In the genomic region with DNA sequence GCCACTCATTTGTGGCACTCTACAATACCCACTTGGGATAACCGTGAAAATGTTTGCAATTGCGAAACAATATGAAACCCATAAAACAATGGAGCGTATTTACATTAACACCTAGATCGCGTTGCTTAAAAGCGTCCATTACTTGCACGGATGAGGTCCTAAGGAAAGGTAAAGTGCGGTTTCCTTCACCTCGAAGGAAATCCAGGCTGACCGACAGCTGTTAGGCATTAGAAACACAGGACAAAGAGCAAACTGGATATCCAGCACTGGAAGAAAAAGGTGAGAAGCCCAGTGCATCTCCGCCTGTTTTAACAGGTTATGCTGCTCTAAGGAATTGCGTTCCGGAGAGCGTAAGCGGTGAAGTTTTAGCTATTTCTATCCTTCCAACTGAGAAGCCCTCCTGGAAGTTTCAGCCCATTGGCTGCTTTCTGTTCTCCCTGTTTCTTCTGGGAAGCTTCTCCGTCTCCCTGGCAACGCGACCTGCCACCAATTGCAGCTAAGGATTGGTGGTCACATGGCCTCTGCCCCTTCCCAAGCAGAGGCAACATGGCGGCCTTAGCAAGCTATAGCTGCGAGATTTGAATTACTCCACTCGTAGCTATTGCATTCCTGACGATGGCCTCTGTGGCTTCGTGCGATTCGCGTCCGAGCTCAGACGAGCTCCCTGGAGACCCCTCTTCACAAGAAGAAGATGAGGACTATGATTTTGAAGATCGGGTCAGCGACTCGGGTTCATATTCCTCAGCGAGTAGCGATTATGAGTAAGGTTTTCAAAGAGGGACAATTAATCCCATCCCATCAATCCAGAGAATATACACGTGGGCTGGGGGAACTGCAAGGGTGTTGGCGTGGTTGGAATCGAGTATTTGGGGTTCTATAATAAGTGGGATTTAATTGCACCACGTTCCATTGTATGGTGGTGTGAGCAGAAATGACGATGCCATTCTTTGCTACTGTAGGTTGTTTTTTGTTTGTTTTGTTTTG, we compare ENCODE assay signal across 1 cellular context.
TF ChIP-seq lines count a peak whose summit lies in the region.

A gene (plus strand): TSS at position 538 of the 984 bp plus-strand sequence. CDS start 78 bp downstream, at position 616.

TF ChIP-seq in H1, 55 proteins besides CTCF, POLR2A, EP300 and RAD21 (continued from another document):
- no peak for TF ChIP-seq JUND (IDR thresholded peaks at IDR 0.05; ENCODE audit: low read length)
- TF ChIP-seq YY1 (IDR thresholded peaks at IDR 0.05; ENCODE audit: low read depth, low read length), result peak; percentile 98
- no peak for TF ChIP-seq CREB1 (IDR thresholded peaks at IDR 0.05)
- TF ChIP-seq SRF (IDR thresholded peaks at IDR 0.05; ENCODE audit: low read depth, low read length), result no peak
- 0 out of 2 replicates have a peak, but pooled peaks have one; percentile 10 for TF ChIP-seq CEBPB (IDR thresholded peaks at IDR 0.05; ENCODE audit: low read depth, low read length)
- no peak for TF ChIP-seq HDAC6 (IDR thresholded peaks at IDR 0.05; ENCODE audit: low read depth, low read length)
- TF ChIP-seq, protein P1, sequence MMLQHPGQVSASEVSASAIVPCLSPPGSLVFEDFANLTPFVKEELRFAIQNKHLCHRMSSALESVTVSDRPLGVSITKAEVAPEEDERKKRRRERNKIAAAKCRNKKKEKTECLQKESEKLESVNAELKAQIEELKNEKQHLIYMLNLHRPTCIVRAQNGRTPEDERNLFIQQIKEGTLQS (IDR thresholded peaks at IDR 0.05; ENCODE audit: insufficient read depth, low read depth, low read length), result peak; percentile 65; the same call in 1 of the 2 replicates
- TF ChIP-seq CBX5 (IDR thresholded peaks at IDR 0.05; ENCODE audit: low read depth, low read length), result no peak
- peak; percentile 76 for TF ChIP-seq TAF1 (IDR thresholded peaks at IDR 0.05; ENCODE audit: low read depth, low read length)
- TF ChIP-seq RBBP5 (IDR thresholded peaks at IDR 0.05; ENCODE audit: borderline replicate concordance, low read depth, low read length), result peak; percentile 87
- peak; percentile 44 for TF ChIP-seq KDM4A (IDR thresholded peaks at IDR 0.05; ENCODE audit: low read depth, low read length, severe bottlenecking)
- no peak for TF ChIP-seq NANOG (IDR thresholded peaks at IDR 0.05; ENCODE audit: insufficient read depth, low read depth, low read length, poor library complexity, severe bottlenecking)
- TF ChIP-seq POLR2AphosphoS5 (IDR thresholded peaks at IDR 0.05; ENCODE audit: low read depth, low read length), result peak; percentile 78
- no peak for TF ChIP-seq RFX5 (IDR thresholded peaks at IDR 0.05; ENCODE audit: borderline replicate concordance, low read depth, low read length)
- peak; percentile 76 for TF ChIP-seq SAP30 (IDR thresholded peaks at IDR 0.05; ENCODE audit: insufficient read depth, insufficient replicate concordance, low read length)
- TF ChIP-seq, protein P2, sequence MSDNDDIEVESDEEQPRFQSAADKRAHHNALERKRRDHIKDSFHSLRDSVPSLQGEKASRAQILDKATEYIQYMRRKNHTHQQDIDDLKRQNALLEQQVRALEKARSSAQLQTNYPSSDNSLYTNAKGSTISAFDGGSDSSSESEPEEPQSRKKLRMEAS (IDR thresholded peaks at IDR 0.05), result no peak
- peak; percentile 38; the same call in 1 of the 2 replicates for TF ChIP-seq TEAD4 (IDR thresholded peaks at IDR 0.05; ENCODE audit: low read depth, low read length)
- TF ChIP-seq PHF8 (conservative IDR thresholded peaks at IDR 0.05; ENCODE audit: low read depth, low read length), result peak; percentile 58
- TF ChIP-seq SP4 (IDR thresholded peaks at IDR 0.05; ENCODE audit: low read length), result no peak
- TF ChIP-seq GABPA (IDR thresholded peaks at IDR 0.05; ENCODE audit: borderline replicate concordance, insufficient read depth, low read length), result no peak
- TF ChIP-seq CHD2 (IDR thresholded peaks at IDR 0.05; ENCODE audit: low read length), result peak; percentile 61; the same call in 1 of the 2 replicates
- TF ChIP-seq CTBP2 (IDR thresholded peaks at IDR 0.05; ENCODE audit: borderline replicate concordance, insufficient read depth, insufficient read length, low read length), result no peak
- no peak for TF ChIP-seq RXRA (IDR thresholded peaks at IDR 0.05; ENCODE audit: insufficient read depth, low read depth, low read length)
- TF ChIP-seq, protein P3, sequence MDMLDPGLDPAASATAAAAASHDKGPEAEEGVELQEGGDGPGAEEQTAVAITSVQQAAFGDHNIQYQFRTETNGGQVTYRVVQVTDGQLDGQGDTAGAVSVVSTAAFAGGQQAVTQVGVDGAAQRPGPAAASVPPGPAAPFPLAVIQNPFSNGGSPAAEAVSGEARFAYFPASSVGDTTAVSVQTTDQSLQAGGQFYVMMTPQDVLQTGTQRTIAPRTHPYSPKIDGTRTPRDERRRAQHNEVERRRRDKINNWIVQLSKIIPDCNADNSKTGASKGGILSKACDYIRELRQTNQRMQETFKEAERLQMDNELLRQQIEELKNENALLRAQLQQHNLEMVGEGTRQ (IDR thresholded peaks at IDR 0.05; ENCODE audit: low read length), result peak; percentile 96
- peak; percentile 98 for TF ChIP-seq ASH2L (IDR thresholded peaks at IDR 0.05; ENCODE audit: low read length)
- peak; percentile 27; the same call in 1 of the 2 replicates for TF ChIP-seq CHD1 (IDR thresholded peaks at IDR 0.05; ENCODE audit: low read depth, low read length)
- peak; percentile 53; the same call in 1 of the 2 replicates for TF ChIP-seq SP1 (IDR thresholded peaks at IDR 0.05; ENCODE audit: low read depth, low read length)
- peak; percentile 94 for TF ChIP-seq KDM5A (IDR thresholded peaks at IDR 0.05; ENCODE audit: low read length)
- no peak for TF ChIP-seq CBX8 (IDR thresholded peaks at IDR 0.05; ENCODE audit: borderline replicate concordance, low read depth, low read length)
- TF ChIP-seq KDM1A (IDR thresholded peaks at IDR 0.05; ENCODE audit: borderline replicate concordance, low read length), result no peak
- peak in 1 of 2 experiments; percentile 82; a peak in 1 of 4 replicates for TF ChIP-seq HDAC2 (IDR thresholded peaks at IDR 0.05; ENCODE audit: borderline replicate concordance in 1 of 2, low read depth in 2 of 2, low read length in 2 of 2)
- no peak for TF ChIP-seq EGR1 (IDR thresholded peaks at IDR 0.05; ENCODE audit: borderline replicate concordance, low read depth, low read length)
- TF ChIP-seq SIN3A (conservative IDR thresholded peaks at IDR 0.05 in 1 of 2, IDR thresholded peaks at IDR 0.05 in 1 of 2; ENCODE audit: low read depth in 1 of 2, low read length in 2 of 2), result peak; percentile 61 to 98; a peak in 3 of 4 replicates
- no peak for TF ChIP-seq RNF2 (IDR thresholded peaks at IDR 0.05; ENCODE audit: borderline replicate concordance, low read depth, low read length, missing control alignments, poor library complexity, severe bottlenecking)
- TF ChIP-seq NRF1 (IDR thresholded peaks at IDR 0.05; ENCODE audit: low read depth, low read length), result no peak
